ENCODE assay signal across 12 cellular contexts in the genomic region with DNA sequence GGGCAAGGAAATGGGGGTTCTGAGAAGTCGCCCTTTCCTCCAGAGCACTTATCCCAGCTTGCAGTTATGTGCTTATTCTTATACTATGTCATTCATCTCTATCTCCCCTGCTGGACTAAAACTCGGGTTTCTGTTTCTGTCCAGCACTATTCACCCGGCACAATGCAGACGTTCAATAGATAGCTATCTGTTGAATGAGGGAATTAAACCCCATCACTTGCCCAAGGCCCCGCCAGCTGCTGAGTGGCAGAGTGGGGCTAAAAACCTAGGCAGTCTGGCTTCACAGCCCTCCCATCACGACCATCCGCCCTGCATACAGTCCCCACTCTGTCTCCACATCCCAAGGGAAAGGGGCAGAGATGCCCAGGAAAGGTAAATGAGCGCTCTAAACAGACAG.
"Had no signal": no experiment of that assay in that cellular context is flagged by ENCODE, and none has a peak within 500 bp of the region (broad histone marks: within the 10 kb centered on the region; RNA-seq: fewer than 3 reads in every experiment).

No MANE protein-coding gene starts in this region.

- H3K36me3 Mint-ChIP-seq: natural killer cell had no signal

- H3K4me3 ChIP-seq: heart left ventricle, left ventricle myocardium inferior, testis, uterus had no signal

- DNase-seq: activated naive CD4-positive, alpha-beta T cell; effector CD8-positive, alpha-beta T cell; foreskin melanocyte; left ventricle myocardium inferior; natural killer cell; stimulated activated CD4-positive, alpha-beta T cell treated with anti-CD3 and anti-CD28 coated beads, Interleukin-4, amount 100 ng/mL, for 1 hour; testis; uterus had no signal

- ATAC-seq: natural killer cell had no signal

- H3K9me3 Mint-ChIP-seq: memory B cell; natural killer cell; stimulated activated naive CD8-positive, alpha-beta T cell treated with anti-CD3 and anti-CD28 coated beads, Interleukin-15, Interleukin-2, amounts not matched to agents 100 ng/mL and 50 ng/mL, for 24 hours had no signal

- H3K27me3 ChIP-seq: testis had no signal

- H3K4me1 Mint-ChIP-seq: natural killer cell had no signal

- H3K27ac ChIP-seq: coronary artery, heart left ventricle, left ventricle myocardium inferior, testis, uterus had no signal

- H3K4me3 Mint-ChIP-seq: memory B cell; natural killer cell; stimulated activated naive CD8-positive, alpha-beta T cell treated with anti-CD3 and anti-CD28 coated beads, Interleukin-15, Interleukin-2, amounts not matched to agents 100 ng/mL and 50 ng/mL, for 24 hours had no signal

- H3K27ac Mint-ChIP-seq: memory B cell; natural killer cell; stimulated activated naive CD8-positive, alpha-beta T cell treated with anti-CD3 and anti-CD28 coated beads, Interleukin-15, Interleukin-2, amounts not matched to agents 100 ng/mL and 50 ng/mL, for 24 hours had no signal

- H3K4me1 ChIP-seq: testis had no signal

- H3K9me3 ChIP-seq: heart left ventricle, left ventricle myocardium inferior, testis, uterus had no signal

- H3K36me3 ChIP-seq: heart left ventricle, left ventricle myocardium inferior, uterus had no signal
